ENCODE assay signal across 1 cellular context in the genomic region with DNA sequence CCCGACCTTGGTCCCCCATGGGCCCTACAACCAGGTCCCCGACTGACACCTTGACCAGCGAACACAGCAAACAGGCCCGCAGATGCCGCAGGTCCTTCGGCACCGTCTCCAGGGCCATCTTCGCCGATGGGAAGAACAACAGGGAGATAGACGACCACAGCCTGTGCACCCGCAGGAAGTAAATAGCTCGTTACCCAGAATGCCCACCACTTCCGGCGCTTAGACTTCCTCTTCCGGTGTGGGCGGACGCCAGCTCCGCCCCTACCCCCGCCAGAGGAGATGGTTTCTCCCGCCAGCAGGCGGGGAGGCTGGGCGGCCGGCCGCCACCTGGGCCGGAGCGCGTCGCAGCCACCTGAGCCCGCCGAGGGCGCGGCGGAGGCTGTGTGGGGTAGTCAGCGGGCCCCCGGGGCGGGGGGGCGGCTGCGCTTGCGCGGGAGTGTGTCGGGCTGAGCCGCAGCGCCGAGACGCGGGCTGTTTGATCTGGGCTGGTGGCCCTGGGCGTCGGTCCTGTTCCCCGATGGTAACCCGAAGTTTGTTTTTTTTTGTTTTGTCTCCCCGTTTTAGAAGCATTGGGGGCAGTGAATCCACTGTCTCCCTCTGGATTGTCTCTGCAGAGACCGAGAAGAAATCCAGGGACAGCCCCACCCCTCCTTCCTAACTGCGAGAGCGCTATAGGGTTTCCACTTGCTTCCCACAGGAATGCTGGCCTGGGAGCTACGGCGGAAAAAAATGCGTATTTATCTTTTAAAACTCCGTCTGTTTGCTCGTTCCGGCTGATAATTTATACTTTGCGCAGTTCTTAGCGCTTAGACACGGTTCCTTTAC.
TF ChIP-seq lines count a peak whose summit lies in the region.

A gene (minus strand): TSS at position 184 of the 825 bp plus-strand sequence. CDS start 66 bp downstream, at position 118.

TF ChIP-seq in K562, 482 proteins besides CTCF, POLR2A, EP300 and RAD21 (continued from another document and continues in another):
- TF ChIP-seq, protein P1, sequence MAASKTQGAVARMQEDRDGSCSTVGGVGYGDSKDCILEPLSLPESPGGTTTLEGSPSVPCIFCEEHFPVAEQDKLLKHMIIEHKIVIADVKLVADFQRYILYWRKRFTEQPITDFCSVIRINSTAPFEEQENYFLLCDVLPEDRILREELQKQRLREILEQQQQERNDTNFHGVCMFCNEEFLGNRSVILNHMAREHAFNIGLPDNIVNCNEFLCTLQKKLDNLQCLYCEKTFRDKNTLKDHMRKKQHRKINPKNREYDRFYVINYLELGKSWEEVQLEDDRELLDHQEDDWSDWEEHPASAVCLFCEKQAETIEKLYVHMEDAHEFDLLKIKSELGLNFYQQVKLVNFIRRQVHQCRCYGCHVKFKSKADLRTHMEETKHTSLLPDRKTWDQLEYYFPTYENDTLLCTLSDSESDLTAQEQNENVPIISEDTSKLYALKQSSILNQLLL (CRISPR knock-in tag; IDR thresholded peaks at IDR 0.05; ENCODE audit: borderline replicate concordance): no peak
- no peak for TF ChIP-seq SAFB (IDR thresholded peaks at IDR 0.05; ENCODE audit: borderline replicate concordance, low read depth, low read length)
- TF ChIP-seq RBBP5 (IDR thresholded peaks at IDR 0.05; ENCODE audit: borderline replicate concordance, insufficient read depth, low read length, poor library complexity, severe bottlenecking): peak; percentile 75
- no peak for TF ChIP-seq STAT5B (CRISPR knock-in tag; IDR thresholded peaks at IDR 0.05)
- TF ChIP-seq LARP7 (IDR thresholded peaks at IDR 0.05): no peak
- no peak for TF ChIP-seq ZFP1 (CRISPR knock-in tag; IDR thresholded peaks at IDR 0.05)
- no peak for TF ChIP-seq ZNF253 (CRISPR knock-in tag; conservative IDR thresholded peaks at IDR 0.05)
- TF ChIP-seq POLR2G (IDR thresholded peaks at IDR 0.05; ENCODE audit: low read depth, low read length): peak; percentile 94
- TF ChIP-seq, protein P2, sequence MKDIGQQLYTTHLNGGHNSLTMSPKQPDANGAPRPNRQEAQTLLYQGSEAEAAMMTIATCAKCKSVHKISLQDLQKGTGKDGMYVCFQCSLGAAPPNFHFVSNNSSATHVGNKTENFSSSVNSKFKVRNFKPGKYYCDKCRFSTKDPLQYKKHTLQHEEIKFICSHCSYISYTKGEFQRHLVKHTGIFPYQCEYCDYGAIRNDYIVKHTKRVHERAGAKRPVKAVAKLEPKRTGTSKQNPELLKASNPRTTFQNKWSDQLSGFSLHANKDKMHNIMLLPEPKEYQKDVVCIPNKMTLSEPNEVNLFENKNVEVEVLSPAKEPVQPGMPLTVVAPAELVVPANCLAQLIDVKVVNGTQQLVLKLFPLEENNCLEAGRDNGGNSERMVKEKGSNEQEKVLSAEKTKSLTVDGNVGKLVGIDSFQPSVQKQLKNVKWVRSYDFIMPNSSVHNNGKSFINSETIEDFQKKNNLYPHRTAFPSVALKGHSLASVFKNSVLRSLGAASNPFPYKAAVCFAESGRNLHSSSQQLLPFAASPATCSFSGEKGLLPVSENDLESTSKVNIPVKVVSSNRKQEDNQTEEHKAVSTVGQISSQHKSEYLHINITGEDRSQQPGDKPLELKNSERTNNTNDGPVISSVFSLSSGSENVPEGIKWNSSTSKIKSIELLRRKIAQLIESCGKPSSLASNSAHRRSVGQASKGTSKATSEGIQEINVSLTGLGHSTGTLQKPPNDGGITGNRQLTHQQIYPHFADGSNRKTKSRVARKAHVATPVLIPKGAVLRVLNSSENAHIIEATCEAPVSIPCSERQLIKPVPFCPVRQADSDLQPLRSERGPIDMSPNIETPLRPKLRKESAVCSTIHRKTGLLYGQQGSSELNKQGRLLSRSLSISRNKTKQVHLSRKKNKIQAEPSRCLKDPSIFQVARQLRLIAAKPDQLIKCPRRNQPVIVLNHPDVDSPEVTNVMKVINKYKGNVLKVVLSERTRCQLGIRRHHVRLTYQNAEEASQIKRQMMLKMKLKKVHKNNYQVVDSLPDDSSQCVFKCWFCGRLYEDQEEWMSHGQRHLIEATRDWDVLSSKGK (CRISPR knock-in tag; IDR thresholded peaks at IDR 0.05): no peak
- TF ChIP-seq, protein P3, sequence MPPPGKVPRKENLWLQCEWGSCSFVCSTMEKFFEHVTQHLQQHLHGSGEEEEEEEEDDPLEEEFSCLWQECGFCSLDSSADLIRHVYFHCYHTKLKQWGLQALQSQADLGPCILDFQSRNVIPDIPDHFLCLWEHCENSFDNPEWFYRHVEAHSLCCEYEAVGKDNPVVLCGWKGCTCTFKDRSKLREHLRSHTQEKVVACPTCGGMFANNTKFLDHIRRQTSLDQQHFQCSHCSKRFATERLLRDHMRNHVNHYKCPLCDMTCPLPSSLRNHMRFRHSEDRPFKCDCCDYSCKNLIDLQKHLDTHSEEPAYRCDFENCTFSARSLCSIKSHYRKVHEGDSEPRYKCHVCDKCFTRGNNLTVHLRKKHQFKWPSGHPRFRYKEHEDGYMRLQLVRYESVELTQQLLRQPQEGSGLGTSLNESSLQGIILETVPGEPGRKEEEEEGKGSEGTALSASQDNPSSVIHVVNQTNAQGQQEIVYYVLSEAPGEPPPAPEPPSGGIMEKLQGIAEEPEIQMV (tag; conservative IDR thresholded peaks at IDR 0.05; ENCODE audit: low read depth): peak; percentile 79
- no peak for TF ChIP-seq CBFA2T2 (conservative IDR thresholded peaks at IDR 0.05)
- peak; percentile 18; the same call in 1 of the 2 replicates for TF ChIP-seq NFRKB (IDR thresholded peaks at IDR 0.05; ENCODE audit: low read depth)
- no peak for TF ChIP-seq COPS2 (conservative IDR thresholded peaks at IDR 0.05)
- TF ChIP-seq, protein P4, sequence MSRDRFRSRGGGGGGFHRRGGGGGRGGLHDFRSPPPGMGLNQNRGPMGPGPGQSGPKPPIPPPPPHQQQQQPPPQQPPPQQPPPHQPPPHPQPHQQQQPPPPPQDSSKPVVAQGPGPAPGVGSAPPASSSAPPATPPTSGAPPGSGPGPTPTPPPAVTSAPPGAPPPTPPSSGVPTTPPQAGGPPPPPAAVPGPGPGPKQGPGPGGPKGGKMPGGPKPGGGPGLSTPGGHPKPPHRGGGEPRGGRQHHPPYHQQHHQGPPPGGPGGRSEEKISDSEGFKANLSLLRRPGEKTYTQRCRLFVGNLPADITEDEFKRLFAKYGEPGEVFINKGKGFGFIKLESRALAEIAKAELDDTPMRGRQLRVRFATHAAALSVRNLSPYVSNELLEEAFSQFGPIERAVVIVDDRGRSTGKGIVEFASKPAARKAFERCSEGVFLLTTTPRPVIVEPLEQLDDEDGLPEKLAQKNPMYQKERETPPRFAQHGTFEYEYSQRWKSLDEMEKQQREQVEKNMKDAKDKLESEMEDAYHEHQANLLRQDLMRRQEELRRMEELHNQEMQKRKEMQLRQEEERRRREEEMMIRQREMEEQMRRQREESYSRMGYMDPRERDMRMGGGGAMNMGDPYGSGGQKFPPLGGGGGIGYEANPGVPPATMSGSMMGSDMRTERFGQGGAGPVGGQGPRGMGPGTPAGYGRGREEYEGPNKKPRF (IDR thresholded peaks at IDR 0.05; ENCODE audit: low read depth, low read length): no peak
- no peak for TF ChIP-seq MEF2A (IDR thresholded peaks at IDR 0.05; ENCODE audit: control insufficient read depth, low read depth, low read length)
- TF ChIP-seq HDAC3 (IDR thresholded peaks at IDR 0.05; ENCODE audit: borderline replicate concordance, partially characterized antibody): no peak
- peak; percentile 74 for TF ChIP-seq ETV5 (CRISPR knock-in tag; IDR thresholded peaks at IDR 0.05; ENCODE audit: low read depth)
- no peak for TF ChIP-seq HEY1 (CRISPR knock-in tag; IDR thresholded peaks at IDR 0.05; ENCODE audit: borderline replicate concordance)
- peak; percentile 43; the same call in 1 of the 2 replicates for TF ChIP-seq PML (IDR thresholded peaks at IDR 0.05; ENCODE audit: low read length)
- TF ChIP-seq, protein P5, sequence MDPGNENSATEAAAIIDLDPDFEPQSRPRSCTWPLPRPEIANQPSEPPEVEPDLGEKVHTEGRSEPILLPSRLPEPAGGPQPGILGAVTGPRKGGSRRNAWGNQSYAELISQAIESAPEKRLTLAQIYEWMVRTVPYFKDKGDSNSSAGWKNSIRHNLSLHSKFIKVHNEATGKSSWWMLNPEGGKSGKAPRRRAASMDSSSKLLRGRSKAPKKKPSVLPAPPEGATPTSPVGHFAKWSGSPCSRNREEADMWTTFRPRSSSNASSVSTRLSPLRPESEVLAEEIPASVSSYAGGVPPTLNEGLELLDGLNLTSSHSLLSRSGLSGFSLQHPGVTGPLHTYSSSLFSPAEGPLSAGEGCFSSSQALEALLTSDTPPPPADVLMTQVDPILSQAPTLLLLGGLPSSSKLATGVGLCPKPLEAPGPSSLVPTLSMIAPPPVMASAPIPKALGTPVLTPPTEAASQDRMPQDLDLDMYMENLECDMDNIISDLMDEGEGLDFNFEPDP (CRISPR knock-in tag; IDR thresholded peaks at IDR 0.05): no peak
- TF ChIP-seq, protein P6, sequence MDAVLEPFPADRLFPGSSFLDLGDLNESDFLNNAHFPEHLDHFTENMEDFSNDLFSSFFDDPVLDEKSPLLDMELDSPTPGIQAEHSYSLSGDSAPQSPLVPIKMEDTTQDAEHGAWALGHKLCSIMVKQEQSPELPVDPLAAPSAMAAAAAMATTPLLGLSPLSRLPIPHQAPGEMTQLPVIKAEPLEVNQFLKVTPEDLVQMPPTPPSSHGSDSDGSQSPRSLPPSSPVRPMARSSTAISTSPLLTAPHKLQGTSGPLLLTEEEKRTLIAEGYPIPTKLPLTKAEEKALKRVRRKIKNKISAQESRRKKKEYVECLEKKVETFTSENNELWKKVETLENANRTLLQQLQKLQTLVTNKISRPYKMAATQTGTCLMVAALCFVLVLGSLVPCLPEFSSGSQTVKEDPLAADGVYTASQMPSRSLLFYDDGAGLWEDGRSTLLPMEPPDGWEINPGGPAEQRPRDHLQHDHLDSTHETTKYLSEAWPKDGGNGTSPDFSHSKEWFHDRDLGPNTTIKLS (IDR thresholded peaks at IDR 0.05; ENCODE audit: borderline replicate concordance, low read depth): peak; percentile 70; the same call in 1 of the 2 replicates
- peak; percentile 27; the same call in 1 of the 2 replicates for TF ChIP-seq HDAC2 (IDR thresholded peaks at IDR 0.05)
- TF ChIP-seq, protein P7, sequence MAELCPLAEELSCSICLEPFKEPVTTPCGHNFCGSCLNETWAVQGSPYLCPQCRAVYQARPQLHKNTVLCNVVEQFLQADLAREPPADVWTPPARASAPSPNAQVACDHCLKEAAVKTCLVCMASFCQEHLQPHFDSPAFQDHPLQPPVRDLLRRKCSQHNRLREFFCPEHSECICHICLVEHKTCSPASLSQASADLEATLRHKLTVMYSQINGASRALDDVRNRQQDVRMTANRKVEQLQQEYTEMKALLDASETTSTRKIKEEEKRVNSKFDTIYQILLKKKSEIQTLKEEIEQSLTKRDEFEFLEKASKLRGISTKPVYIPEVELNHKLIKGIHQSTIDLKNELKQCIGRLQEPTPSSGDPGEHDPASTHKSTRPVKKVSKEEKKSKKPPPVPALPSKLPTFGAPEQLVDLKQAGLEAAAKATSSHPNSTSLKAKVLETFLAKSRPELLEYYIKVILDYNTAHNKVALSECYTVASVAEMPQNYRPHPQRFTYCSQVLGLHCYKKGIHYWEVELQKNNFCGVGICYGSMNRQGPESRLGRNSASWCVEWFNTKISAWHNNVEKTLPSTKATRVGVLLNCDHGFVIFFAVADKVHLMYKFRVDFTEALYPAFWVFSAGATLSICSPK (IDR thresholded peaks at IDR 0.05; ENCODE audit: borderline replicate concordance): no peak
- TF ChIP-seq, protein P8, sequence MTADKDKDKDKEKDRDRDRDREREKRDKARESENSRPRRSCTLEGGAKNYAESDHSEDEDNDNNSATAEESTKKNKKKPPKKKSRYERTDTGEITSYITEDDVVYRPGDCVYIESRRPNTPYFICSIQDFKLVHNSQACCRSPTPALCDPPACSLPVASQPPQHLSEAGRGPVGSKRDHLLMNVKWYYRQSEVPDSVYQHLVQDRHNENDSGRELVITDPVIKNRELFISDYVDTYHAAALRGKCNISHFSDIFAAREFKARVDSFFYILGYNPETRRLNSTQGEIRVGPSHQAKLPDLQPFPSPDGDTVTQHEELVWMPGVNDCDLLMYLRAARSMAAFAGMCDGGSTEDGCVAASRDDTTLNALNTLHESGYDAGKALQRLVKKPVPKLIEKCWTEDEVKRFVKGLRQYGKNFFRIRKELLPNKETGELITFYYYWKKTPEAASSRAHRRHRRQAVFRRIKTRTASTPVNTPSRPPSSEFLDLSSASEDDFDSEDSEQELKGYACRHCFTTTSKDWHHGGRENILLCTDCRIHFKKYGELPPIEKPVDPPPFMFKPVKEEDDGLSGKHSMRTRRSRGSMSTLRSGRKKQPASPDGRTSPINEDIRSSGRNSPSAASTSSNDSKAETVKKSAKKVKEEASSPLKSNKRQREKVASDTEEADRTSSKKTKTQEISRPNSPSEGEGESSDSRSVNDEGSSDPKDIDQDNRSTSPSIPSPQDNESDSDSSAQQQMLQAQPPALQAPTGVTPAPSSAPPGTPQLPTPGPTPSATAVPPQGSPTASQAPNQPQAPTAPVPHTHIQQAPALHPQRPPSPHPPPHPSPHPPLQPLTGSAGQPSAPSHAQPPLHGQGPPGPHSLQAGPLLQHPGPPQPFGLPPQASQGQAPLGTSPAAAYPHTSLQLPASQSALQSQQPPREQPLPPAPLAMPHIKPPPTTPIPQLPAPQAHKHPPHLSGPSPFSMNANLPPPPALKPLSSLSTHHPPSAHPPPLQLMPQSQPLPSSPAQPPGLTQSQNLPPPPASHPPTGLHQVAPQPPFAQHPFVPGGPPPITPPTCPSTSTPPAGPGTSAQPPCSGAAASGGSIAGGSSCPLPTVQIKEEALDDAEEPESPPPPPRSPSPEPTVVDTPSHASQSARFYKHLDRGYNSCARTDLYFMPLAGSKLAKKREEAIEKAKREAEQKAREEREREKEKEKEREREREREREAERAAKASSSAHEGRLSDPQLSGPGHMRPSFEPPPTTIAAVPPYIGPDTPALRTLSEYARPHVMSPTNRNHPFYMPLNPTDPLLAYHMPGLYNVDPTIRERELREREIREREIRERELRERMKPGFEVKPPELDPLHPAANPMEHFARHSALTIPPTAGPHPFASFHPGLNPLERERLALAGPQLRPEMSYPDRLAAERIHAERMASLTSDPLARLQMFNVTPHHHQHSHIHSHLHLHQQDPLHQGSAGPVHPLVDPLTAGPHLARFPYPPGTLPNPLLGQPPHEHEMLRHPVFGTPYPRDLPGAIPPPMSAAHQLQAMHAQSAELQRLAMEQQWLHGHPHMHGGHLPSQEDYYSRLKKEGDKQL (CRISPR knock-in tag; IDR thresholded peaks at IDR 0.05; ENCODE audit: borderline replicate concordance): no peak
- TF ChIP-seq, protein P9, sequence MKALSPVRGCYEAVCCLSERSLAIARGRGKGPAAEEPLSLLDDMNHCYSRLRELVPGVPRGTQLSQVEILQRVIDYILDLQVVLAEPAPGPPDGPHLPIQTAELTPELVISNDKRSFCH (CRISPR knock-in tag; IDR thresholded peaks at IDR 0.05): no peak
- TF ChIP-seq, protein P9 (tag; IDR thresholded peaks at IDR 0.05): 0 out of 2 replicates have a peak, but pooled peaks have one; percentile 14
- TF ChIP-seq ZKSCAN3 (CRISPR knock-in tag; IDR thresholded peaks at IDR 0.05): no peak
- TF ChIP-seq FOXA1 (IDR thresholded peaks at IDR 0.05; ENCODE audit: borderline replicate concordance): no peak
- TF ChIP-seq ZC3H8 (IDR thresholded peaks at IDR 0.05): no peak
- no peak for TF ChIP-seq RHOXF2B (CRISPR knock-in tag; conservative IDR thresholded peaks at IDR 0.05)
- no peak for TF ChIP-seq MTA1 (IDR thresholded peaks at IDR 0.05; ENCODE audit: borderline replicate concordance)
- TF ChIP-seq ZNF212 (CRISPR knock-in tag; IDR thresholded peaks at IDR 0.05): no peak
- no peak for TF ChIP-seq PRMT5 (CRISPR knock-in tag; IDR thresholded peaks at IDR 0.05)
- TF ChIP-seq MCM2 (IDR thresholded peaks at IDR 0.05; ENCODE audit: low read depth): no peak
- TF ChIP-seq FOXM1 (IDR thresholded peaks at IDR 0.05; ENCODE audit: low read depth): no peak
- TF ChIP-seq FOXM1 (CRISPR knock-in tag; IDR thresholded peaks at IDR 0.05; ENCODE audit: low read depth): no peak
- TF ChIP-seq ZNF57 (CRISPR knock-in tag; IDR thresholded peaks at IDR 0.05): no peak
- TF ChIP-seq MECOM (CRISPR knock-in tag; IDR thresholded peaks at IDR 0.05): 0 out of 2 replicates have a peak, but pooled peaks have one; percentile 18
- peak; percentile 39; the same call in 1 of the 2 replicates for TF ChIP-seq POLR2AphosphoS2 (IDR thresholded peaks at IDR 0.05; ENCODE audit: low read length)
